14 cellular contexts compared by ENCODE assay signal in the genomic region with DNA sequence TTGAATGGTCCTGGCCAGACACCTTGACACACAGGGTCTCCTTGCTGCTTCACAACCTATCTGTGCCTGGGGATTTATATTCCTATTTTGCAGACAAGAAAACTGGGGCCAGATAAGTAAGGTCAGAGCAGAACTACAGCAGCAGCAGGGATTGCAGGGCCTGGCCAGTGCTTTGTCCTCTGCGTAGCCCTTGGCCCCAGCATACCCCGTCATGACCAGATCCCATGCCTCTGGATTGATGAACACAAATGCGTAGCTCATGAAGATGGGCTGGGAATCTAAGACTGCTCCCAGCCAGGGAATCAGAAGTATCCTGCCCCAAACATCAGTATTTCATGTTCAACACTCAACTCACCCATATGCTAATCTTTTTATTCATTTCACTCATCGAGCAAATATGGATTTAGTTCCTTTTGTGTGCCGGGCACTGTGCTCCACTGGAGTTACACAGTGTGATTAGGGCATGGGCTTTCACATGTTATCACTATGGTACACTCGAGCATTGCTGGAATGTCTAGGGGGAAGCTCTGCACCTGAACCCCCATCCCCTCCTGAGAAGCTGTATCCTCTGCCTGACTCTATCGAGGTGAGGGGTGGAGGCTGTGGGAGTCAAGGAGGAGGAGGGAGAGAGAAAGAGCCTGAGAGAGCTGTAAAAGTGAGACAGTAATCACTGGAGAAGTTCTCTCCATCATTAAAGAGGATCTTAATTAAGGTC.
DNase-seq lines count a peak whose midpoint lies in the region; ATAC-seq and TF ChIP-seq lines count a peak whose summit lies in the region.
"Had no signal": no experiment of that assay in that cellular context is flagged by ENCODE, and none has a peak within 500 bp of the region (broad histone marks: within the 10 kb centered on the region; RNA-seq: fewer than 3 reads in every experiment).

No MANE protein-coding gene starts in this region.

- no peak overlapping the region for H3K4me3 Mint-ChIP-seq in T-helper 17 cell
- H3K4me3 Mint-ChIP-seq: CD4-positive, alpha-beta memory T cell had no signal

- peaks cover 3% of the 10 kb centered on the region for H3K36me3 Mint-ChIP-seq in T-helper 17 cell (ENCODE audit: low read depth)
- H3K36me3 Mint-ChIP-seq: CD4-positive, alpha-beta memory T cell had no signal

- CTCF ChIA-PET in HEK293T (lab: Yijun Ruan, JAX) = no interaction called here

- H3K27ac Mint-ChIP-seq in T-helper 17 cell = no peak overlapping the region
- H3K27ac Mint-ChIP-seq: CD4-positive, alpha-beta memory T cell had no signal

- DNase-seq in ELF-1 (ENCODE audit: low read depth, low spot score) (peak; percentile 0), HEK293T (ENCODE audit: extremely low spot score) (peak; percentile 2), iPS-NIHi7 (ENCODE audit: extremely low spot score) (peak; percentile 4), mesenteric fat pad (ENCODE audit: low spot score) (peak; percentile 68), T-helper 17 cell (no peak), NCI-H1105 (lab: John Stamatoyannopoulos, UW) (no peak), SKM-1 (lab: John Stamatoyannopoulos, UW; ENCODE audit: unreplicated experiment) (no peak), KG1 (lab: John Stamatoyannopoulos, UW) (no peak)
- DNase-seq: BE2C; CD4-positive, alpha-beta memory T cell; DMS79; GOT3; HCEC 1CT; IMR-90 had no signal

- H3K9me3 ChIP-seq in T-helper 17 cell (ENCODE audit: control insufficient read depth, low read length, poor library complexity, severe bottlenecking) = no peaks in the 10 kb centered on the region
- H3K9me3 ChIP-seq: BE2C had no signal

- no peak for ATAC-seq in T-helper 17 cell

- H3K27me3 Mint-ChIP-seq in T-helper 17 cell = peaks cover 45% of the 10 kb centered on the region

- POLR2A ChIA-PET in HEK293T (lab: Yijun Ruan, JAX) = no interaction called here

- H3K4me1 Mint-ChIP-seq in T-helper 17 cell = peaks cover 2% of the 10 kb centered on the region
- H3K4me1 Mint-ChIP-seq: CD4-positive, alpha-beta memory T cell had no signal

TF ChIP-seq in HEK293T, 16 proteins besides CTCF, POLR2A, EP300 and RAD21:
- TF ChIP-seq, protein P1, sequence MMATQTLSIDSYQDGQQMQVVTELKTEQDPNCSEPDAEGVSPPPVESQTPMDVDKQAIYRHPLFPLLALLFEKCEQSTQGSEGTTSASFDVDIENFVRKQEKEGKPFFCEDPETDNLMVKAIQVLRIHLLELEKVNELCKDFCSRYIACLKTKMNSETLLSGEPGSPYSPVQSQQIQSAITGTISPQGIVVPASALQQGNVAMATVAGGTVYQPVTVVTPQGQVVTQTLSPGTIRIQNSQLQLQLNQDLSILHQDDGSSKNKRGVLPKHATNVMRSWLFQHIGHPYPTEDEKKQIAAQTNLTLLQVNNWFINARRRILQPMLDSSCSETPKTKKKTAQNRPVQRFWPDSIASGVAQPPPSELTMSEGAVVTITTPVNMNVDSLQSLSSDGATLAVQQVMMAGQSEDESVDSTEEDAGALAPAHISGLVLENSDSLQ (IDR thresholded peaks at IDR 0.05) = no peak
- TF ChIP-seq ELF4 (IDR thresholded peaks at IDR 0.05) (no peak), ARNT (IDR thresholded peaks at IDR 0.05) (no peak), FOXK2 (IDR thresholded peaks at IDR 0.05) (no peak), SUZ12 (IDR thresholded peaks at IDR 0.05) (no peak)

Comparison
In these comparisons a context has a peak if more than half of its experiments do, and no peak if none do; other contexts are left out.
1. DNase-seq: peak in ELF-1 (single experiment), HEK293T (single experiment), iPS-NIHi7 (single experiment) and mesenteric fat pad (single experiment); none in T-helper 17 cell (0 of 3), NCI-H1105 (single experiment), SKM-1 (single experiment) and KG1 (single experiment).